13 cellular contexts compared by ENCODE assay signal in the genomic region with DNA sequence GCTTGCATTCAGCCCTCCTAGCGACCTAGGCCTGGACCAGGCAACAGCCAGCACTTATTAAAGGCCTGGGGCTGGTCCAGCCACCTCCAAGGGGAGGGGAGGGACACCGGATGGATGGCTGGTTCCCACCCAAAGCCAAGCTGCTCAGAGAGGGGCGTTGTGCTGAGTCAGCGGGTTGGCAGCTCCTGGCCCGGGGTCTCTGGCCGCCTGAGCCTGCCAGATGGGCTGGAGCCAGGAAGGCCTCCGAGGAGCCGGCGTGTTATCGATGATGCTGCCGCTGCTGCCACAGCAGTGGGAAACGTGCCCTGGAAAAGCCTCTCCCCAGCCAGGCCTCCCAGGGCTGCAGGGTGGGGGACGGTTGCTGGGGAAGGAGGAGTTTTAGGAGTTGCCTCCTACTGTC. TPM values are rescaled to one million over a fixed set of nuclear protein-coding genes. Genes with fewer than 3 reads are reported as not detected.
DNase-seq lines count a peak whose midpoint lies in the region; ATAC-seq, FAIRE-seq and TF ChIP-seq lines count a peak whose summit lies in the region.
"Had no signal": no experiment of that assay in that cellular context is flagged by ENCODE, and none has a peak within 500 bp of the region (broad histone marks: within the 10 kb centered on the region; RNA-seq: fewer than 3 reads in every experiment).

No MANE protein-coding gene starts in this region.

- no peak overlapping the region for H3K4me3 ChIP-seq in astrocyte (ENCODE audit: insufficient read depth, low read depth, low read length)
- H3K4me3 ChIP-seq: tibial artery had no signal

- no peaks in the 10 kb centered on the region for H3K79me2 ChIP-seq in astrocyte (ENCODE audit: insufficient read depth, low read length)

- no peaks in the 10 kb centered on the region for H3K27me3 ChIP-seq in astrocyte (ENCODE audit: insufficient read depth, low read length)

- H3K36me3 ChIP-seq in astrocyte (ENCODE audit: insufficient read depth, low read length), result no peaks in the 10 kb centered on the region
- H3K36me3 ChIP-seq: tibial artery had no signal

- TF ChIP-seq CTCF in astrocyte (IDR thresholded peaks at IDR 0.05; ENCODE audit: insufficient read depth, low read depth, low read length), result no peak

- no peak overlapping the region for H3K9ac ChIP-seq in astrocyte (ENCODE audit: low read length)

- H3K9me3 Mint-ChIP-seq in astrocyte (ENCODE audit: unreplicated experiment), result peaks cover 2% of the 10 kb centered on the region
- H3K9me3 Mint-ChIP-seq: activated T-helper 2 cell treated with anti-CD3 and anti-CD28 coated beads, Interferon-gamma antibody, Interleukin-2, Interleukin-4, amounts not matched to agents 10 μg/mL and 5 μg/mL and 100 μg/mL, durations not matched to agents 14 hours and 24 hours and 36 hours; CD4-positive, alpha-beta memory T cell had no signal

- intact Hi-C loops in left cardiac atrium (cut with DNase I), result loop anchor here in 1 of 2 donors (10.0 kb wide), 1 partner anchor 66 kb away; no protein-coding TSS in a partner anchor
- intact Hi-C loops in sciatic nerve (cut with DNase I), result no loop called here

- peaks cover 16% of the 10 kb centered on the region for H3K4me1 Mint-ChIP-seq in astrocyte (ENCODE audit: low read depth, unreplicated experiment)
- H3K4me1 Mint-ChIP-seq: CD4-positive, alpha-beta memory T cell had no signal

- no peak overlapping the region for H3K27ac ChIP-seq in astrocyte (ENCODE audit: low read depth, low read length)
- H3K27ac ChIP-seq: tibial artery had no signal

- peaks cover 35% of the 10 kb centered on the region for H3K27me3 Mint-ChIP-seq in astrocyte (ENCODE audit: low read depth, unreplicated experiment)

- H3K4me2 ChIP-seq in astrocyte (ENCODE audit: low read length), result peak overlapping the region; percentile 45

- H3K4me1 ChIP-seq in astrocyte (ENCODE audit: insufficient read depth, low read length), result peaks cover 53% of the 10 kb centered on the region

- H2AFZ ChIP-seq in astrocyte (ENCODE audit: low read depth, low read length), result peak overlapping the region; percentile 43

- no peak for FAIRE-seq in astrocyte (lab: Jason Lieb, UNC)

- DNase-seq in Daoy (ENCODE audit: low read depth) (peak; percentile 93), astrocyte (ENCODE audit: low read depth) (peak; percentile 83), left cardiac atrium (peak; percentile 82), sciatic nerve (ENCODE audit: low spot score) (peak; percentile 70), NOMO-1 (lab: John Stamatoyannopoulos, UW; ENCODE audit: unreplicated experiment in 2 of 2) (no peak), H4 (ENCODE audit: low spot score) (no peak)
- DNase-seq: CD4-positive, alpha-beta memory T cell; MM.1S; NCI-H524 treated with DMSO at 0.1 percent for 48 hours had no signal

- H3K27ac Mint-ChIP-seq in astrocyte (ENCODE audit: unreplicated experiment), result no peak overlapping the region
- H3K27ac Mint-ChIP-seq: activated T-helper 2 cell treated with anti-CD3 and anti-CD28 coated beads, Interferon-gamma antibody, Interleukin-2, Interleukin-4, amounts not matched to agents 10 μg/mL and 5 μg/mL and 100 μg/mL, durations not matched to agents 14 hours and 24 hours and 36 hours; CD4-positive, alpha-beta memory T cell had no signal

- no peaks in the 10 kb centered on the region for H3K36me3 Mint-ChIP-seq in astrocyte (ENCODE audit: low read depth, unreplicated experiment)
- H3K36me3 Mint-ChIP-seq: CD4-positive, alpha-beta memory T cell had no signal

- H3K4me3 Mint-ChIP-seq in astrocyte (ENCODE audit: unreplicated experiment), result no peak overlapping the region
- H3K4me3 Mint-ChIP-seq: CD4-positive, alpha-beta memory T cell had no signal

- no peaks in the 10 kb centered on the region for H3K9me3 ChIP-seq in astrocyte (ENCODE audit: insufficient read depth, low read depth, low read length)
- H3K9me3 ChIP-seq: tibial artery had no signal

- H4K20me1 ChIP-seq in astrocyte (ENCODE audit: insufficient read depth, low read length), result no peaks in the 10 kb centered on the region

- peak; percentile 82 to 84 for ATAC-seq in left cardiac atrium
- ATAC-seq in sciatic nerve, result peak; percentile 77
- ATAC-seq in HG02571 (IDR thresholded peaks at IDR 0.05; ENCODE audit: unreplicated experiment), result no peak
- no peak for ATAC-seq in GM18519 (IDR thresholded peaks at IDR 0.05; ENCODE audit: low FRiP score, unreplicated experiment)

RNA-seq across cellular contexts. Expression of gene TSEN2, which starts 43.4 kb away (rescaled TPM):
- total RNA-seq in Daoy (2014; rRNA removed; shearing (Covaris generic)), result 20.3 and 22.2 TPM in 2 replicates
- total RNA-seq in astrocyte (9.7 TPM in 2 replicates), left cardiac atrium (10 to 100 TPM; 15.3 to 16.8 TPM), sciatic nerve (22.2 TPM)
- 11.9 and 13.7 TPM in 2 replicates for total RNA-seq in H4 (2014; rRNA removed; shearing (Covaris generic))

Comparison
In these comparisons a context has a peak if more than half of its experiments do, and no peak if none do; other contexts are left out.
1. DNase-seq: peak in Daoy (single experiment), astrocyte (single experiment), left cardiac atrium (single experiment) and sciatic nerve (single experiment); none in NOMO-1 (0 of 2) and H4 (single experiment).
2. ATAC-seq: peak in left cardiac atrium (2 of 2) and sciatic nerve (single experiment); none in HG02571 (single experiment) and GM18519 (single experiment).